ENCODE assay signal across 9 cellular contexts in genomic region chr19:34662919-34663318, GRCh38. TPM values are rescaled to one million over a fixed set of nuclear protein-coding genes. Genes with fewer than 3 reads are reported as not detected.
DNase-seq lines count a peak whose midpoint lies in the region; ATAC-seq, FAIRE-seq and TF ChIP-seq lines count a peak whose summit lies in the region.
"Had no signal": no experiment of that assay in that cellular context is flagged by ENCODE, and none has a peak within 500 bp of the region (broad histone marks: within the 10 kb centered on the region; RNA-seq: fewer than 3 reads in every experiment).

No MANE protein-coding gene starts in this region.

- no peak for DNase-seq in D721Med (ENCODE audit: insufficient read length, low spot score)
- peak; percentile 48 for DNase-seq in HFF-Myc (ENCODE audit: extremely low read depth, low read depth)
- peak; percentile 64 for DNase-seq in RKO (ENCODE audit: low spot score)
- DNase-seq in central memory CD4-positive, alpha-beta T cell, result peak; percentile 54
- DNase-seq in gastrocnemius medialis, result no peak
- DNase-seq in coronary artery (ENCODE audit: low spot score), result no peak

- no peaks in the 10 kb centered on the region for H3K36me3 ChIP-seq in gastrocnemius medialis

- peaks cover 15 to 19% of the 10 kb centered on the region in 2 donors for H3K4me1 ChIP-seq in gastrocnemius medialis

- TF ChIP-seq POLR2A in gastrocnemius medialis (IDR thresholded peaks at IDR 0.05), result no peak

- TF ChIP-seq CTCF in D721Med (IDR thresholded peaks at IDR 0.05; ENCODE audit: insufficient read depth, missing control alignments) (peak; percentile 37), HFF-Myc (IDR thresholded peaks at IDR 0.05; ENCODE audit: low read depth, low read length, missing control alignments) (peak; percentile 44), gastrocnemius medialis (IDR thresholded peaks at IDR 0.05 in 4 of 5, conservative IDR thresholded peaks at IDR 0.05 in 1 of 5) (peak in 4 of 5 experiments; percentile 21 to 44 (median 34)), coronary artery (IDR thresholded peaks at IDR 0.05) (no peak)

- in situ Hi-C loops in gastrocnemius medialis (cut with MboI; ENCODE audit: low sequenced_read_pairs in 4 of 4), result no loop called here

- H3K27me3 ChIP-seq in gastrocnemius medialis, result no peaks in the 10 kb centered on the region

- intact Hi-C loops in gastrocnemius medialis (cut with DNase I; ENCODE audit: low total_unique reads), result no loop called here

- no peak for FAIRE-seq in D721Med (lab: Jason Lieb, UNC)

- H3K4me3 ChIP-seq in HFF-Myc (replicated peaks; ENCODE audit: low read depth, low read length), result no peak overlapping the region
- H3K4me3 ChIP-seq in gastrocnemius medialis, result no peak overlapping the region
- no peak overlapping the region for H3K4me3 ChIP-seq in coronary artery

- no peaks in the 10 kb centered on the region for H3K9me3 ChIP-seq in gastrocnemius medialis

- H3K27ac ChIP-seq in gastrocnemius medialis, result peak overlapping the region in 3 of 4 donors; percentile 74 to 79 (median 76)
- no peak overlapping the region for H3K27ac ChIP-seq in coronary artery
- H3K27ac ChIP-seq: parathyroid adenoma had no signal

- ATAC-seq in gastrocnemius medialis (peak in 1 of 2 donors; percentile 60), HG03025 (IDR thresholded peaks at IDR 0.05; ENCODE audit: low FRiP score, unreplicated experiment) (no peak), HG03135 (IDR thresholded peaks at IDR 0.05; ENCODE audit: unreplicated experiment) (no peak)

RNA-seq across cellular contexts. Expression of gene SCGB2B2, which starts 14.0 kb away (rescaled TPM):
- 1 to 10 TPM in 1 of 4 donors, under 1 TPM in 2, not detected in 1; 0.20 to 1.1 (median 0.20) TPM for total RNA-seq in gastrocnemius medialis

RNA-seq across cellular contexts. Expression of gene ZNF302, which starts 14.6 kb away (rescaled TPM):
- total RNA-seq in gastrocnemius medialis, result 10 to 100 TPM; 14.9 to 43.2 (median 28.2) TPM

Comparison
In these comparisons a context has a peak if more than half of its experiments do, and no peak if none do; other contexts are left out.
1. DNase-seq: peak in HFF-Myc (single experiment), RKO (single experiment) and central memory CD4-positive, alpha-beta T cell (single experiment); none in D721Med (single experiment), gastrocnemius medialis (0 of 2) and coronary artery (single experiment).
2. H3K27ac ChIP-seq: peak in gastrocnemius medialis (3 of 4); none in coronary artery (0 of 2).